Comparison of ENCODE assay signal across 8 cellular contexts in the genomic region with DNA sequence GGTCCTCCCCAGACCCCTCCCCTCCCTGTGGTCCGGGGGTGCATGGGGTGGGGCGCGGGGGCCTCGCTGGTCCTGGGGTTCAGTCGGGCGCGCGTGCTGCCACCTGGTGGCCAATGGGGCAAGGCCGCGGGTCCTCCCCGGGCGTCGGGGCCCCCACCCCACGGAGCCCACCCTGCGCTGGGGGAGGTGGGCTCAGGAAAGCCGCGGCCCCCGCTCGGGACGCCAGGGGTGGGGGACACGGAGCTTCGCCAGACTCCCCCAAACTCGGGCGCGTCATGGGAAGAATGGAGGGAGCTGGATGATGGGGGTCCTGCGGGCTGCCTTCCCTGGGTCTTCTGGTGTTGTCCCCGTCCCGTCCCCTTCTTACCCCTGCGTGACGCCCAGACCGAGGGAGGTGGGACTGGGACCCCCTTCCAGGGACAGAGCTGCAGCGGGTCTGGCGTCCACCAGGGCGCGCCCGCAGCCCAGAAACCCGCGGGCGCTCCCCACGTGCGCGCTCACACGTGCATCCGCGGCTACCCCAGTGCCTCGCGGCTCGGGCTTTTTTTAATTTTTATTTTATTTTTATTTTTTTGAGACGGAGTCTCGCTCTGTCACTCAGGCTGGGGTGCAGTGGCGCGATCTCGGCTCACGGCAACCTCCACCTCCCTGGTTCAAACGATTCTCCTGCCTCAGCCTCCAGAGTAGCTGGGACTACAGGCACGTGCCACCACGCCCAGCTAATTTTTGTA. TPM values are rescaled to one million over a fixed set of nuclear protein-coding genes. Genes with fewer than 3 reads are reported as not detected.
DNase-seq lines count a peak whose midpoint lies in the region; ATAC-seq and TF ChIP-seq lines count a peak whose summit lies in the region.

No MANE protein-coding gene starts in this region.

- no peaks in the 10 kb centered on the region for H3K9me3 Mint-ChIP-seq in activated naive CD8-positive, alpha-beta T cell treated with anti-CD3 and anti-CD28 coated beads for 36 hours

- no peaks in the 10 kb centered on the region for H3K36me3 Mint-ChIP-seq in activated naive CD8-positive, alpha-beta T cell treated with anti-CD3 and anti-CD28 coated beads for 36 hours

- 0 out of 2 replicates have a peak overlapping the region, but pooled peaks have one; percentile 9 for H3K27ac ChIP-seq in RWPE1

- CTCF ChIA-PET in RWPE1 (lab: Yijun Ruan, JAX) = interaction anchor here (0.6 to 4.4 kb wide), 44 partner anchors 8 to 274 kb away, joined by 3 to 70 read pairs (median 5); a partner anchor contains a TSS

- ATAC-seq in left ventricle myocardium superior (peak; percentile 73), HG02870 (IDR thresholded peaks at IDR 0.05; ENCODE audit: unreplicated experiment) (no peak), HG03439 (IDR thresholded peaks at IDR 0.05; ENCODE audit: unreplicated experiment) (no peak)

- H3K4me3 Mint-ChIP-seq in activated naive CD8-positive, alpha-beta T cell treated with anti-CD3 and anti-CD28 coated beads for 36 hours = peak overlapping the region; percentile 42

- intact Hi-C loops in left ventricle myocardium superior (cut with micrococcal nuclease) = no loop called here

- H3K27ac Mint-ChIP-seq in activated naive CD8-positive, alpha-beta T cell treated with anti-CD3 and anti-CD28 coated beads for 36 hours = no peak overlapping the region

- peak; percentile 94 for TF ChIP-seq CTCF in RWPE1 (conservative IDR thresholded peaks at IDR 0.05; ENCODE audit: low read depth)

- peak; percentile 26 for DNase-seq in NCI-H2227 (lab: John Stamatoyannopoulos, UW; ENCODE audit: unreplicated experiment)
- DNase-seq in NCI-H2227 treated with DMSO at 0.1 percent for 48 hours (lab: John Stamatoyannopoulos, UW) = no peak
- peak; percentile 54 for DNase-seq in RWPE1 (ENCODE audit: low spot score)
- peak; percentile 62 for DNase-seq in activated naive CD8-positive, alpha-beta T cell treated with anti-CD3 and anti-CD28 coated beads for 36 hours
- DNase-seq in left ventricle myocardium superior = peak; percentile 65
- peak in 3 of 4 experiments; percentile 49 to 53 (median 52) for DNase-seq in stimulated activated CD4-positive, alpha-beta T cell treated with anti-CD3 and anti-CD28 coated beads, Interleukin-1b, Interleukin-23, amount 100 ng/mL, for 24 hours (ENCODE audit: low read depth in 4 of 4, low spot score in 1 of 4)

- POLR2A ChIA-PET in RWPE1 (lab: Yijun Ruan, JAX; ENCODE audit: low non-redundant PET) = no interaction called here

- peaks cover 77% of the 10 kb centered on the region for H3K27me3 Mint-ChIP-seq in activated naive CD8-positive, alpha-beta T cell treated with anti-CD3 and anti-CD28 coated beads for 36 hours

- peaks cover 12% of the 10 kb centered on the region for H3K4me1 Mint-ChIP-seq in activated naive CD8-positive, alpha-beta T cell treated with anti-CD3 and anti-CD28 coated beads for 36 hours

RNA-seq across cellular contexts. Expression of a gene that starts 19.8 kb away (rescaled TPM):
- total RNA-seq in activated naive CD8-positive, alpha-beta T cell treated with anti-CD3 and anti-CD28 coated beads for 36 hours = 100 to 1,000 TPM; 106 TPM
- 20.7 TPM for total RNA-seq in left ventricle myocardium superior
